8 cellular contexts compared by ENCODE assay signal in genomic region chr19:13849991-13850909, GRCh38. TPM values are rescaled to one million over a fixed set of nuclear protein-coding genes. Genes with fewer than 3 reads are reported as not detected.
A peak's percentile ranks its signal among the peaks of the same experiment; 100 is the strongest.
DNase-seq lines count a peak whose midpoint lies in the region; ATAC-seq and TF ChIP-seq lines count a peak whose summit lies in the region.

No MANE protein-coding gene starts in this region.

- H3K36me3 Mint-ChIP-seq in T-helper 1 cell treated with Interleukin-12 subunit alpha and Interleukin-12 subunit beta and Interleukin-4 antibody, amounts not matched to agents 30 μg/mL and 1 μg/mL, for 36 hours (ENCODE audit: low read depth), result no peaks in the 10 kb centered on the region
- no peaks in the 10 kb centered on the region for H3K36me3 Mint-ChIP-seq in brain

- H3K4me1 Mint-ChIP-seq in T-helper 1 cell treated with Interleukin-12 subunit alpha and Interleukin-12 subunit beta and Interleukin-4 antibody, amounts not matched to agents 30 μg/mL and 1 μg/mL, for 36 hours (ENCODE audit: low read depth), result peaks cover 23% of the 10 kb centered on the region
- peaks cover 51% of the 10 kb centered on the region for H3K4me1 Mint-ChIP-seq in brain

- TF ChIP-seq CTCF in brain (conservative IDR thresholded peaks at IDR 0.05), result no peak

- DNase-seq in CD1c-positive myeloid dendritic cell (ENCODE audit: extremely low spot score) (peak; percentile 91), HuH-7.5 (ENCODE audit: low spot score) (peak; percentile 83), hippocampal formation (lab: John Stamatoyannopoulos, UW) (peak; percentile 38 to 55), putamen (ENCODE audit: low spot score) (peak; percentile 71)

- no peak for ATAC-seq in GM21528 (IDR thresholded peaks at IDR 0.05; ENCODE audit: low FRiP score, unreplicated experiment)
- ATAC-seq in GM18861 (IDR thresholded peaks at IDR 0.05; ENCODE audit: unreplicated experiment), result no peak

- peak overlapping the region; percentile 77 for H3K27ac Mint-ChIP-seq in T-helper 1 cell treated with Interleukin-12 subunit alpha and Interleukin-12 subunit beta and Interleukin-4 antibody, amounts not matched to agents 30 μg/mL and 1 μg/mL, for 36 hours
- H3K27ac Mint-ChIP-seq in brain, result peak overlapping the region; percentile 92 to 96 (median 94)

- peak overlapping the region; percentile 51 for H3K4me3 Mint-ChIP-seq in T-helper 1 cell treated with Interleukin-12 subunit alpha and Interleukin-12 subunit beta and Interleukin-4 antibody, amounts not matched to agents 30 μg/mL and 1 μg/mL, for 36 hours
- peak overlapping the region; percentile 65 to 72 (median 72) for H3K4me3 Mint-ChIP-seq in brain

- H3K9me3 Mint-ChIP-seq in T-helper 1 cell treated with Interleukin-12 subunit alpha and Interleukin-12 subunit beta and Interleukin-4 antibody, amounts not matched to agents 30 μg/mL and 1 μg/mL, for 36 hours, result no peaks in the 10 kb centered on the region
- H3K9me3 Mint-ChIP-seq in brain, result peaks cover 0 to 4% (median 0%) of the 10 kb centered on the region in 5 experiments

- H3K27me3 Mint-ChIP-seq in T-helper 1 cell treated with Interleukin-12 subunit alpha and Interleukin-12 subunit beta and Interleukin-4 antibody, amounts not matched to agents 30 μg/mL and 1 μg/mL, for 36 hours (ENCODE audit: low read depth), result no peaks in the 10 kb centered on the region
- H3K27me3 Mint-ChIP-seq in brain, result no peaks in the 10 kb centered on the region

RNA-seq across cellular contexts. Expression of gene NANOS3, which starts 26.7 kb away (rescaled TPM):
- polyA plus RNA-seq in brain (ENCODE audit: insufficient read depth, low read depth, low replicate concordance), result 14.6 TPM

RNA-seq across cellular contexts. Expression of gene ZSWIM4, which starts 55.0 kb away (rescaled TPM):
- 19.4 TPM for polyA plus RNA-seq in brain (ENCODE audit: insufficient read depth, low read depth, low replicate concordance)

RNA-seq across cellular contexts. Expression of gene BRME1, which starts 55.7 kb away (rescaled TPM):
- polyA plus RNA-seq in brain (ENCODE audit: insufficient read depth, low read depth, low replicate concordance), result 19.0 TPM

RNA-seq across cellular contexts. Expression of gene CC2D1A, which starts 55.8 kb away (rescaled TPM):
- polyA plus RNA-seq in brain (ENCODE audit: insufficient read depth, low read depth, low replicate concordance), result 75.2 TPM
